In the genomic region with DNA sequence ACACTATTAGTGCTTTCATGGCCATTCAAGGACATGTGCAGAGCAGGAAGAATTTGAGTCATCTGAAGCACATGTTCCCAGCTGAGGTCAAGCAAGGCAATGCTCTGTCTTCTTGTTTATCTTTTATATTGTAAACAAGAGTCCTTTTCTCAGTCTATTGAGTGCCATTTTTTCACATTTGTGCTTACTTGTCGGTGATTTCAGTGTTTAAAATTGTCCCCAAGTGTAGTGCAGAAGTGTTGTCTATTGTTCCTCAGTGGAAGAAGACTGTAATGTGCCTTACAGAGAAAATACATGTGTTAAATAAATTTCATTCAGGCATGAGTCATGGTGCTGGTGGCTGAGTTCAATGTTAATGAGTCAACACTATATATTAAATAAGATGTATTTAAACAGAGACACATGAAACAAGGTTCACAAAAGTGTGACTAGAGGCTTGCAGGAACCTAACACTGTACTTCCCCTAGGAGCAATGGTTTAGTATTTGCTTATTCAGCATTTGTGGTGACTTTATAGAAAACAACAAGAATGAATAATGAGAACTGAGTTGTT, we compare ENCODE assay signal across 15 cellular contexts.
DNase-seq lines count a peak whose midpoint lies in the region; ATAC-seq and TF ChIP-seq lines count a peak whose summit lies in the region.
"Had no signal": no experiment of that assay in that cellular context is flagged by ENCODE, and none has a peak within 500 bp of the region (broad histone marks: within the 10 kb centered on the region; RNA-seq: fewer than 3 reads in every experiment).

No MANE protein-coding gene starts in this region.

- H3K9me3 Mint-ChIP-seq in chondrocyte (ENCODE audit: low read depth): peaks cover 27% of the 10 kb centered on the region
- H3K9me3 Mint-ChIP-seq in naive thymus-derived CD4-positive, alpha-beta T cell: peaks cover 0 to 6% (median 0%) of the 10 kb centered on the region in 11 donors
- H3K9me3 Mint-ChIP-seq: brain had no signal

- no peak overlapping the region for H2AFZ ChIP-seq in OCI-LY7 (ENCODE audit: low read length)

- no TSS peak for BruUV-seq in OCI-LY7 (replicated peaks; lab: Mats Ljungman, UMichigan)

- H3K79me2 ChIP-seq in OCI-LY7 (ENCODE audit: insufficient read depth, low read depth, low read length): no peaks in the 10 kb centered on the region

- H3K27ac Mint-ChIP-seq in chondrocyte (ENCODE audit: unreplicated experiment): peak overlapping the region; percentile 90
- no peak overlapping the region for H3K27ac Mint-ChIP-seq in naive thymus-derived CD4-positive, alpha-beta T cell
- H3K27ac Mint-ChIP-seq: activated CD8-positive, alpha-beta memory T cell treated with anti-CD3 and anti-CD28 coated beads, Interleukin-2, amount 10 ng/mL, durations not matched to agents 7 days and 5 days; T-helper 17 cell had no signal

- intact Hi-C loops in mucosa of descending colon (cut with DNase I, micrococcal nuclease) (no loop called here), OCI-LY7 (cut with micrococcal nuclease; ENCODE audit: unreplicated experiment) (no loop called here)
- intact Hi-C loops in naive thymus-derived CD4-positive, alpha-beta T cell (cut with micrococcal nuclease): no loop called here

- no peaks in the 10 kb centered on the region for H3K9me2 ChIP-seq in OCI-LY7 (ENCODE audit: insufficient read depth, low read length)

- POLR2A ChIA-PET in naive thymus-derived CD4-positive, alpha-beta T cell (lab: Charles Lee): no interaction called here
- POLR2A ChIA-PET in OCI-LY7 (lab: Charles Lee): no interaction called here

- DNase-seq in AG09309 (ENCODE audit: low read depth) (peak; percentile 10), NCI-H2029 treated with DMSO at 0.1 percent for 48 hours (lab: John Stamatoyannopoulos, UW) (peak; percentile 46), chondrocyte (ENCODE audit: low spot score) (no peak), mucosa of descending colon (no peak), OCI-LY7 (ENCODE audit: low spot score) (no peak), SK-N-DZ (ENCODE audit: low spot score) (no peak)
- no peak for DNase-seq in naive thymus-derived CD4-positive, alpha-beta T cell
- DNase-seq: activated CD8-positive, alpha-beta memory T cell treated with anti-CD3 and anti-CD28 coated beads, Interleukin-2, amount 10 ng/mL, durations not matched to agents 7 days and 5 days; H7; heart left ventricle; right cardiac atrium; T-helper 17 cell had no signal

- peaks cover 64% of the 10 kb centered on the region for H3K4me1 Mint-ChIP-seq in chondrocyte (ENCODE audit: low read depth)
- no peaks in the 10 kb centered on the region for H3K4me1 Mint-ChIP-seq in naive thymus-derived CD4-positive, alpha-beta T cell
- H3K4me1 Mint-ChIP-seq: activated CD8-positive, alpha-beta memory T cell treated with anti-CD3 and anti-CD28 coated beads, Interleukin-2, amount 10 ng/mL, durations not matched to agents 7 days and 5 days; T-helper 17 cell had no signal

- H3K4me1 ChIP-seq in mucosa of descending colon (ENCODE audit: low read depth) (no peaks in the 10 kb centered on the region), OCI-LY7 (ENCODE audit: insufficient read depth, low read length, poor library complexity, severe bottlenecking) (no peaks in the 10 kb centered on the region)
- H3K4me1 ChIP-seq in naive thymus-derived CD4-positive, alpha-beta T cell (ENCODE audit: control insufficient read depth in 2 of 2, insufficient read depth in 2 of 2, low read length in 2 of 2): no peaks in the 10 kb centered on the region

- no peak overlapping the region for H3K27ac ChIP-seq in naive thymus-derived CD4-positive, alpha-beta T cell (ENCODE audit: low read depth, low read length)
- H3K27ac ChIP-seq in OCI-LY7 (ENCODE audit: low read depth, low read length, poor library complexity, severe bottlenecking): no peak overlapping the region
- H3K27ac ChIP-seq: BLaER1 treated with 17β-estradiol and CSF1 and Interleukin-3, amounts not matched to agents 10 nM and 100 nM; heart left ventricle had no signal

- peaks cover 7% of the 10 kb centered on the region for H3K36me3 Mint-ChIP-seq in chondrocyte (ENCODE audit: low read depth)
- no peaks in the 10 kb centered on the region for H3K36me3 Mint-ChIP-seq in naive thymus-derived CD4-positive, alpha-beta T cell
- H3K36me3 Mint-ChIP-seq: activated CD8-positive, alpha-beta memory T cell treated with anti-CD3 and anti-CD28 coated beads, Interleukin-2, amount 10 ng/mL, durations not matched to agents 7 days and 5 days; brain had no signal

- no peak overlapping the region for H3K4me2 ChIP-seq in OCI-LY7 (ENCODE audit: low read length)
- H3K4me2 ChIP-seq: BLaER1 treated with 17β-estradiol and CSF1 and Interleukin-3, amounts not matched to agents 10 nM and 100 nM had no signal

- no peaks in the 10 kb centered on the region for H3K9me3 ChIP-seq in mucosa of descending colon
- H3K9me3 ChIP-seq in naive thymus-derived CD4-positive, alpha-beta T cell (ENCODE audit: control insufficient read depth in 2 of 3, low read length in 3 of 3): no peaks in the 10 kb centered on the region
- no peaks in the 10 kb centered on the region for H3K9me3 ChIP-seq in OCI-LY7 (ENCODE audit: low read length)
- H3K9me3 ChIP-seq: heart left ventricle had no signal

- H3K4me3 ChIP-seq in AG09309 (ENCODE audit: control insufficient read depth, low read depth, low read length) (no peak overlapping the region), mucosa of descending colon (no peak overlapping the region), OCI-LY7 (ENCODE audit: low read depth, low read length, poor library complexity, severe bottlenecking) (no peak overlapping the region)
- no peak overlapping the region for H3K4me3 ChIP-seq in naive thymus-derived CD4-positive, alpha-beta T cell (ENCODE audit: low read length)
- H3K4me3 ChIP-seq: BLaER1 treated with 17β-estradiol and CSF1 and Interleukin-3, amounts not matched to agents 10 nM and 100 nM; heart left ventricle had no signal

- H4K20me1 ChIP-seq in OCI-LY7 (ENCODE audit: insufficient read depth, low read length): no peaks in the 10 kb centered on the region
- H4K20me1 ChIP-seq: BLaER1 treated with 17β-estradiol and CSF1 and Interleukin-3, amounts not matched to agents 10 nM and 100 nM had no signal

- H3K36me3 ChIP-seq in mucosa of descending colon (ENCODE audit: low read depth) (no peaks in the 10 kb centered on the region), OCI-LY7 (ENCODE audit: insufficient read depth, low read length) (no peaks in the 10 kb centered on the region)
- H3K36me3 ChIP-seq in naive thymus-derived CD4-positive, alpha-beta T cell (ENCODE audit: control insufficient read depth in 2 of 3, insufficient read depth in 3 of 3, low read length in 3 of 3): no peaks in the 10 kb centered on the region
- H3K36me3 ChIP-seq: BLaER1 treated with 17β-estradiol and CSF1 and Interleukin-3, amounts not matched to agents 10 nM and 100 nM; heart left ventricle had no signal

- H3K27me3 Mint-ChIP-seq in chondrocyte (ENCODE audit: low read depth): no peaks in the 10 kb centered on the region
- H3K27me3 Mint-ChIP-seq in naive thymus-derived CD4-positive, alpha-beta T cell: peaks cover 0 to 12% (median 6%) of the 10 kb centered on the region in 5 donors
- H3K27me3 Mint-ChIP-seq: activated CD8-positive, alpha-beta memory T cell treated with anti-CD3 and anti-CD28 coated beads, Interleukin-2, amount 10 ng/mL, durations not matched to agents 7 days and 5 days; brain had no signal

- CTCF ChIA-PET in naive thymus-derived CD4-positive, alpha-beta T cell (lab: Charles Lee): no interaction called here
- CTCF ChIA-PET in OCI-LY7 (lab: Charles Lee; ENCODE audit: unreplicated experiment): no interaction called here

- peak; percentile 31 for ATAC-seq in mucosa of descending colon
- no peak for ATAC-seq in HG02970 (IDR thresholded peaks at IDR 0.05; ENCODE audit: low FRiP score, unreplicated experiment)
- ATAC-seq in naive thymus-derived CD4-positive, alpha-beta T cell: no peak
- ATAC-seq: activated CD8-positive, alpha-beta memory T cell treated with anti-CD3 and anti-CD28 coated beads, Interleukin-2, amount 10 ng/mL, durations not matched to agents 7 days and 5 days; T-helper 17 cell had no signal

- peak overlapping the region; percentile 32 for H3K4me3 Mint-ChIP-seq in chondrocyte (ENCODE audit: unreplicated experiment)
- no peak overlapping the region for H3K4me3 Mint-ChIP-seq in naive thymus-derived CD4-positive, alpha-beta T cell
- H3K4me3 Mint-ChIP-seq: activated CD8-positive, alpha-beta memory T cell treated with anti-CD3 and anti-CD28 coated beads, Interleukin-2, amount 10 ng/mL, durations not matched to agents 7 days and 5 days; brain; T-helper 17 cell had no signal

- H3K27me3 ChIP-seq in naive thymus-derived CD4-positive, alpha-beta T cell (ENCODE audit: control insufficient read depth in 2 of 2, insufficient read depth in 2 of 2, low read length in 2 of 2): no peaks in the 10 kb centered on the region
- H3K27me3 ChIP-seq: BLaER1 treated with 17β-estradiol and CSF1 and Interleukin-3, amounts not matched to agents 10 nM and 100 nM; heart left ventricle had no signal

- no peak for TF ChIP-seq CTCF in AG09309 (IDR thresholded peaks at IDR 0.05; ENCODE audit: control insufficient read depth, insufficient read depth, low read depth, low read length, missing control alignments)
- no peak for TF ChIP-seq CTCF in chondrocyte (IDR thresholded peaks at IDR 0.05)
- no peak for TF ChIP-seq CTCF in mucosa of descending colon (IDR thresholded peaks at IDR 0.05)
- no peak for TF ChIP-seq CTCF in OCI-LY7 (conservative IDR thresholded peaks at IDR 0.05; ENCODE audit: low read length)

Comparison
In these comparisons a context has a peak if more than half of its experiments do, and no peak if none do; other contexts are left out.
1. DNase-seq: peak in AG09309 (single experiment) and NCI-H2029 treated with DMSO at 0.1 percent for 48 hours (single experiment); none in chondrocyte (single experiment), mucosa of descending colon (0 of 3), naive thymus-derived CD4-positive, alpha-beta T cell (0 of 9), OCI-LY7 (single experiment) and SK-N-DZ (single experiment).